Comparison of ENCODE assay signal across 23 cellular contexts in the genomic region with DNA sequence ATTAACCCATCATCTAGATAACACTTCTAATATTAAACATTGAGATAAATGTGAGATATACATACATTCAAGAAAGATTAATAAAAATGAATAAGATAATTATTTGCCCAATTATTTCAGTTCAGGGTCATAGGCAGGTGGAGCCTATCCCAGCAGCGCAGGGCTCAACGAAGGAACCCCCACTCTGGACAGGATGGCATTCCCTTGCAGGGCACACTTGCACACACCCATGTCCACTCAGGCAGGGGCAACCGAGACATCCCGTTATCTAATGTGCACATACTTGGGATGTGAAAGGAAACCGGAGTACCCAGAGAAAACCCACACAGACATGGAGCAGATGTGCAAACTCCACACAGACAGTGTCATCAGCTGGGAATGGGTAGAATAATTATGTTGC.
"Had no signal": no experiment of that assay in that cellular context is flagged by ENCODE, and none has a peak within 500 bp of the region (broad histone marks: within the 10 kb centered on the region; RNA-seq: fewer than 3 reads in every experiment).

No MANE protein-coding gene starts in this region.

- DNase-seq: colonic mucosa; cortex of kidney; dermis blood vessel endothelial cell; dorsolateral prefrontal cortex; effector CD4-positive, alpha-beta T cell; effector CD8-positive, alpha-beta T cell; effector memory CD4-positive, alpha-beta T cell; effector memory CD8-positive, alpha-beta T cell; endodermal cell; erythroblast; esophagus squamous epithelium; foreskin fibroblast; foreskin keratinocyte; foreskin melanocyte; gastrocnemius medialis; glutamatergic neuron; head of caudate nucleus; heart left ventricle; heart right ventricle had no signal

- H3K4me3 ChIP-seq: colonic mucosa, coronary artery, dorsolateral prefrontal cortex, esophagus muscularis mucosa, esophagus squamous epithelium, gastrocnemius medialis, gastroesophageal sphincter, heart left ventricle, heart right ventricle had no signal

- H3K27me3 ChIP-seq: colonic mucosa, esophagus muscularis mucosa, esophagus squamous epithelium, foreskin keratinocyte, gastrocnemius medialis, gastroesophageal sphincter, heart left ventricle, heart right ventricle had no signal

- H3K4me1 ChIP-seq: colonic mucosa, esophagus muscularis mucosa, esophagus squamous epithelium, foreskin keratinocyte, gastrocnemius medialis, gastroesophageal sphincter, heart left ventricle, heart right ventricle had no signal

- H3K36me3 ChIP-seq: colonic mucosa, esophagus muscularis mucosa, esophagus squamous epithelium, gastrocnemius medialis, gastroesophageal sphincter, heart left ventricle, heart right ventricle had no signal

- H3K27ac ChIP-seq: colonic mucosa, coronary artery, dorsolateral prefrontal cortex, epithelial cell of prostate, esophagus muscularis mucosa, esophagus squamous epithelium, foreskin keratinocyte, gastrocnemius medialis, gastroesophageal sphincter, heart left ventricle, heart right ventricle had no signal

- H3K9me3 ChIP-seq: colonic mucosa, esophagus squamous epithelium, gastrocnemius medialis had no signal
